8 cellular contexts compared by ENCODE assay signal in the genomic region with DNA sequence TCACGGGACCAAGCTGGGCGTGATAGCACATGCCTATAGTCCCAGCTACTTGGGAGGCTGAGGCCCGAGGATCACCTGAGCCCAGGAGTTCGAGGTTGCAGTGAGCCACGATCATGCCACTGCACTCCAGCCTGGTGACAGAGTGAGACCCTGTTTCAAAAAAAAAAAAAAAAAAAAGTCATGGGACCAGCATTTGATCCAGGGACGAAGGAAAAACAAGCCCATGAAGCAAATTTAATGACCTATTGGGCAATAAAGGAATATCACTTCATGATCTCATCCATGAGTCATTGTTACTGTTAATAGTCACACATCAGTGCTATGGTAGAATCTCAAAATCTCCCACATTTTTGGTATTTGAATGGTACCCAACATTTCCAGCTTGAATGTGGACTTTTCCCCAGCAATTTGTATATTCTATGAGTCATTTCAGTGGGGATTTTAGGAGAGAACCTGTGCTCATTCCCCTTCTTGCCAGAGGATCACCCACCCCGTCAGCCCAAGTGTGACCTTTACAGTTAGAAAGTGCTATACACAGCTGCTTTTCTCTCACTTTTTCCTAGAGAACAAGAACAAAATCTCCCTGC. TPM values are rescaled to one million over a fixed set of nuclear protein-coding genes. Genes with fewer than 3 reads are reported as not detected.
DNase-seq lines count a peak whose midpoint lies in the region; ATAC-seq and TF ChIP-seq lines count a peak whose summit lies in the region.

No MANE protein-coding gene starts in this region.

- no peak overlapping the region for H3K4me3 ChIP-seq in GM23248
- H3K4me3 ChIP-seq in fibroblast of villous mesenchyme (ENCODE audit: low read depth, low read length) = no peak overlapping the region
- H3K4me3 ChIP-seq in skeletal muscle satellite cell (ENCODE audit: low read length) = no peak overlapping the region

- peaks cover 27% of the 10 kb centered on the region for H3K79me2 ChIP-seq in GM23248 (ENCODE audit: insufficient read depth)

- H3K4me1 ChIP-seq in GM23248 (ENCODE audit: insufficient read depth) (peaks cover 18% of the 10 kb centered on the region), skeletal muscle satellite cell (ENCODE audit: control insufficient read depth, insufficient read depth, low read length) (peaks cover 19% of the 10 kb centered on the region)

- H3K9ac ChIP-seq in GM23248 (peak overlapping the region; percentile 46), skeletal muscle satellite cell (ENCODE audit: low read depth, low read length) (peak overlapping the region; percentile 64)

- H3K4me2 ChIP-seq in GM23248 (ENCODE audit: unreplicated experiment) = peak overlapping the region; percentile 22
- peak overlapping the region; percentile 63 for H3K4me2 ChIP-seq in skeletal muscle satellite cell (ENCODE audit: low read length)

- H3K36me3 ChIP-seq in GM23248 (ENCODE audit: low read depth) (no peaks in the 10 kb centered on the region), skeletal muscle satellite cell (ENCODE audit: insufficient read depth, low read length) (no peaks in the 10 kb centered on the region)

- H3K27ac ChIP-seq in GM23248 = peak overlapping the region; percentile 86

- no peaks in the 10 kb centered on the region for H3K27me3 ChIP-seq in GM23248 (replicated peaks; ENCODE audit: insufficient read depth)
- no peaks in the 10 kb centered on the region for H3K27me3 ChIP-seq in skeletal muscle satellite cell (ENCODE audit: control insufficient read depth, insufficient read depth, low read length)

- ATAC-seq in SK-N-SH treated with all-trans-retinoic acid at 6 μM for 48 hours (peak; percentile 59; the same call in 2 of the 3 replicates), GM21576 (IDR thresholded peaks at IDR 0.05; ENCODE audit: unreplicated experiment) (no peak), HG03045 (IDR thresholded peaks at IDR 0.05; ENCODE audit: unreplicated experiment) (no peak)

- no peak overlapping the region for H2AFZ ChIP-seq in GM23248

- H3F3A ChIP-seq in GM23248 (ENCODE audit: insufficient read depth) = peaks cover 27% of the 10 kb centered on the region

- DNase-seq in GM23248 = peak; percentile 92
- DNase-seq in fibroblast of villous mesenchyme (ENCODE audit: low read depth) = peak; percentile 94
- DNase-seq in DMS79 treated with DMSO at 0.1 percent for 48 hours (lab: John Stamatoyannopoulos, UW) = no peak
- no peak for DNase-seq in activated CD8-positive, alpha-beta memory T cell treated with anti-CD3 and anti-CD28 coated beads, Interleukin-2, amount 50 U/mL, for 4 hours

- no peaks in the 10 kb centered on the region for H3K9me2 ChIP-seq in GM23248 (ENCODE audit: insufficient read depth)

- 18 to 19% methylated on average over 7 of the region's 7 CpGs for WGBS in GM23248 (ENCODE audit: low coverage in 1 of 2, low lambda C conversion rate in 2 of 2, missing lambda C conversion rate in 2 of 2), 2 experiments

- TF ChIP-seq CTCF in fibroblast of villous mesenchyme (IDR thresholded peaks at IDR 0.05; ENCODE audit: insufficient read depth, low read depth, low read length) = no peak

- H4K20me1 ChIP-seq in GM23248 (ENCODE audit: insufficient read depth) = no peaks in the 10 kb centered on the region

- H3K9me3 ChIP-seq in GM23248 (ENCODE audit: low read depth) = no peaks in the 10 kb centered on the region
- no peaks in the 10 kb centered on the region for H3K9me3 ChIP-seq in skeletal muscle satellite cell (replicated peaks; ENCODE audit: low read length)

- in situ Hi-C loops in GM23248 (cut with MboI) = no loop called here

TF ChIP-seq in SK-N-SH treated with all-trans-retinoic acid at 6 μM for 48 hours, 23 proteins besides CTCF, POLR2A, EP300 and RAD21:
- TF ChIP-seq TCF4 (CRISPR knock-in tag; IDR thresholded peaks at IDR 0.05; ENCODE audit: borderline replicate concordance) (no peak), PPARA (CRISPR knock-in tag; IDR thresholded peaks at IDR 0.05; ENCODE audit: borderline replicate concordance) (no peak), ZFP30 (CRISPR knock-in tag; IDR thresholded peaks at IDR 0.05) (no peak), CSDC2 (CRISPR knock-in tag; IDR thresholded peaks at IDR 0.05) (no peak), ISL1 (CRISPR knock-in tag; IDR thresholded peaks at IDR 0.05) (no peak), ESRRG (CRISPR knock-in tag; IDR thresholded peaks at IDR 0.05) (no peak), ARNTL (CRISPR knock-in tag; IDR thresholded peaks at IDR 0.05; ENCODE audit: borderline replicate concordance, low read depth) (no peak), ZNF70 (CRISPR knock-in tag; IDR thresholded peaks at IDR 0.05) (no peak), OSR1 (CRISPR knock-in tag; IDR thresholded peaks at IDR 0.05) (no peak), GLIS3 (CRISPR knock-in tag; IDR thresholded peaks at IDR 0.05) (no peak), TOX (CRISPR knock-in tag; IDR thresholded peaks at IDR 0.05; ENCODE audit: borderline replicate concordance) (no peak), ZNF8 (CRISPR knock-in tag; IDR thresholded peaks at IDR 0.05) (no peak), BACH2 (CRISPR knock-in tag; IDR thresholded peaks at IDR 0.05; ENCODE audit: borderline replicate concordance) (no peak)
- TF ChIP-seq, protein P1, sequence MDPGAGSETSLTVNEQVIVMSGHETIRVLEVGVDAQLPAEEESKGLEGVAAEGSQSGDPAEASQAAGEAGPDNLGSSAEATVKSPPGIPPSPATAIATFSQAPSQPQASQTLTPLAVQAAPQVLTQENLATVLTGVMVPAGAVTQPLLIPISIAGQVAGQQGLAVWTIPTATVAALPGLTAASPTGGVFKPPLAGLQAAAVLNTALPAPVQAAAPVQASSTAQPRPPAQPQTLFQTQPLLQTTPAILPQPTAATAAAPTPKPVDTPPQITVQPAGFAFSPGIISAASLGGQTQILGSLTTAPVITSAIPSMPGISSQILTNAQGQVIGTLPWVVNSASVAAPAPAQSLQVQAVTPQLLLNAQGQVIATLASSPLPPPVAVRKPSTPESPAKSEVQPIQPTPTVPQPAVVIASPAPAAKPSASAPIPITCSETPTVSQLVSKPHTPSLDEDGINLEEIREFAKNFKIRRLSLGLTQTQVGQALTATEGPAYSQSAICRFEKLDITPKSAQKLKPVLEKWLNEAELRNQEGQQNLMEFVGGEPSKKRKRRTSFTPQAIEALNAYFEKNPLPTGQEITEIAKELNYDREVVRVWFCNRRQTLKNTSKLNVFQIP (CRISPR knock-in tag; IDR thresholded peaks at IDR 0.05; ENCODE audit: borderline replicate concordance, low read depth) = no peak
- TF ChIP-seq, protein P2, sequence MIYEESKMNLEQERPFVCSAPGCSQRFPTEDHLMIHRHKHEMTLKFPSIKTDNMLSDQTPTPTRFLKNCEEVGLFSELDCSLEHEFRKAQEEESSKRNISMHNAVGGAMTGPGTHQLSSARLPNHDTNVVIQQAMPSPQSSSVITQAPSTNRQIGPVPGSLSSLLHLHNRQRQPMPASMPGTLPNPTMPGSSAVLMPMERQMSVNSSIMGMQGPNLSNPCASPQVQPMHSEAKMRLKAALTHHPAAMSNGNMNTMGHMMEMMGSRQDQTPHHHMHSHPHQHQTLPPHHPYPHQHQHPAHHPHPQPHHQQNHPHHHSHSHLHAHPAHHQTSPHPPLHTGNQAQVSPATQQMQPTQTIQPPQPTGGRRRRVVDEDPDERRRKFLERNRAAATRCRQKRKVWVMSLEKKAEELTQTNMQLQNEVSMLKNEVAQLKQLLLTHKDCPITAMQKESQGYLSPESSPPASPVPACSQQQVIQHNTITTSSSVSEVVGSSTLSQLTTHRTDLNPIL (CRISPR knock-in tag; IDR thresholded peaks at IDR 0.05; ENCODE audit: low read depth) = no peak
- TF ChIP-seq, protein P3, sequence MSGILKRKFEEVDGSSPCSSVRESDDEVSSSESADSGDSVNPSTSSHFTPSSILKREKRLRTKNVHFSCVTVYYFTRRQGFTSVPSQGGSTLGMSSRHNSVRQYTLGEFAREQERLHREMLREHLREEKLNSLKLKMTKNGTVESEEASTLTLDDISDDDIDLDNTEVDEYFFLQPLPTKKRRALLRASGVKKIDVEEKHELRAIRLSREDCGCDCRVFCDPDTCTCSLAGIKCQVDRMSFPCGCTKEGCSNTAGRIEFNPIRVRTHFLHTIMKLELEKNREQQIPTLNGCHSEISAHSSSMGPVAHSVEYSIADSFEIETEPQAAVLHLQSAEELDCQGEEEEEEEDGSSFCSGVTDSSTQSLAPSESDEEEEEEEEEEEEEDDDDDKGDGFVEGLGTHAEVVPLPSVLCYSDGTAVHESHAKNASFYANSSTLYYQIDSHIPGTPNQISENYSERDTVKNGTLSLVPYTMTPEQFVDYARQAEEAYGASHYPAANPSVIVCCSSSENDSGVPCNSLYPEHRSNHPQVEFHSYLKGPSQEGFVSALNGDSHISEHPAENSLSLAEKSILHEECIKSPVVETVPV (CRISPR knock-in tag; IDR thresholded peaks at IDR 0.05) = no peak

RNA-seq across cellular contexts. Expression of a gene that starts 8.5 kb away (rescaled TPM):
- 62.6 and 74.0 TPM in 2 replicates for total RNA-seq in GM23248 (2014; rRNA removed; shearing (Covaris generic))
- 52.6 and 53.1 TPM in 2 replicates for polyA plus RNA-seq in GM23248 (2016; fragmentation: Nextera tagmentation; extraction: Ambion mirVana)
- total RNA-seq in fibroblast of villous mesenchyme = 200 and 775 TPM in 2 replicates
- total RNA-seq in skeletal muscle satellite cell (2012; rRNA removed) = 482 and 732 TPM in 2 replicates

RNA-seq across cellular contexts. Expression of a gene that starts 25.8 kb away (rescaled TPM):
- 57.8 and 64.8 TPM in 2 replicates for total RNA-seq in GM23248 (2014; rRNA removed; shearing (Covaris generic))
- 87.8 and 89.8 TPM in 2 replicates for polyA plus RNA-seq in GM23248 (2016; fragmentation: Nextera tagmentation; extraction: Ambion mirVana)
- 89.5 and 159 TPM in 2 replicates for total RNA-seq in fibroblast of villous mesenchyme
- 69.0 and 115 TPM in 2 replicates for total RNA-seq in skeletal muscle satellite cell (2012; rRNA removed)

Comparison
In these comparisons a context has a peak if more than half of its experiments do, and no peak if none do; other contexts are left out.
1. DNase-seq: peak in GM23248 (single experiment) and fibroblast of villous mesenchyme (single experiment); none in DMS79 treated with DMSO at 0.1 percent for 48 hours (single experiment) and activated CD8-positive, alpha-beta memory T cell treated with anti-CD3 and anti-CD28 coated beads, Interleukin-2, amount 50 U/mL, for 4 hours (single experiment).